Comparison of ENCODE assay signal across 15 cellular contexts in the genomic region with DNA sequence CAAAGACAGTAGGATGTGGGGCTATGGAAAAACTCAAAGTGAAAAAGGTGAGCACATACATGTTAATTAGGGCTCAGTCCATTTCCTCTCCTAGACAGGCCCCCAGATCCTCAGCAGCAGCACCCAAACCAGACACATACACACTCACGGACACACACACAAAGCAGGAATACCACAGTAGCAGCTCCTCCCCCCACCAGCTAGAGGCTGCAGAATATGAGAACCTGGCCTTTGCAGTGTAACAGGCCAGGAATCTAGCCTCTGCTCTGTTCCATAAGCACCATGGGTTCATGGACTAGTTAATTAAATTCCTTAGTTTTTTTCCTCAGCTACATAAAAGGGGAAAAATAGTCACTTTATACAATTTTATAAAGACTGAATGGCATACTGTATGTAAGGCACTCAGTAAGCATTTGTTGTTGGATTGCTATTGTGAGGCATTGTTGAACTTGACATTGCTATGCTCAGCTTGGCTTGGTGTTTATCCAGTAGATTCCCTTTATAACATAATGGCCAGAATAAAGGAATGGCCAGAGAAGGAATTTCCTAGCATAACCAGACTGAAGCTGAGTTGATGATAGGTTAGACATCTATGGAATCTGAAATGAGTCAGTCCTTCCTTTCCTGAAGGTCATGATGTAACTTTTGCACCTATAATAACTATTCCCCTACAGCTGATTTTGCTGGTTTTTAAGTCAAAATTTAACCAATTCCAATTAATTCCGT.
DNase-seq lines count a peak whose midpoint lies in the region; ATAC-seq and TF ChIP-seq lines count a peak whose summit lies in the region.
"Had no signal": no experiment of that assay in that cellular context is flagged by ENCODE, and none has a peak within 500 bp of the region (broad histone marks: within the 10 kb centered on the region; RNA-seq: fewer than 3 reads in every experiment).

No MANE protein-coding gene starts in this region.

- POLR2A ChIA-PET in Caco-2 (lab: Charles Lee) (no interaction called here), RWPE1 (lab: Yijun Ruan, JAX; ENCODE audit: low non-redundant PET) (no interaction called here), A673 (lab: Charles Lee; ENCODE audit: low non-redundant PET) (no interaction called here)

- WGBS in mesodermal cell (ENCODE audit: insufficient coverage in 2 of 2), 2 experiments, result 75 to 80% methylated on average over 1 of the region's 2 CpGs

- H3K36me3 ChIP-seq in Caco-2 (ENCODE audit: control insufficient read depth, insufficient read depth, low read length), result no peaks in the 10 kb centered on the region
- H3K36me3 ChIP-seq in mesodermal cell (ENCODE audit: control insufficient read depth, insufficient read depth, low read length), result peaks cover 6% of the 10 kb centered on the region
- no peaks in the 10 kb centered on the region for H3K36me3 ChIP-seq in A673 (ENCODE audit: insufficient read depth, low read length, poor library complexity, severe bottlenecking)
- H3K36me3 ChIP-seq: adrenal gland, prostate gland had no signal

- peaks cover 6% of the 10 kb centered on the region for H3K9me3 Mint-ChIP-seq in Caco-2 (ENCODE audit: unreplicated experiment)
- H3K9me3 Mint-ChIP-seq: activated CD4-positive, alpha-beta T cell treated with anti-CD3 and anti-CD28 coated beads, Interleukin-2, amount 10 ng/mL, durations not matched to agents 7 days and 5 days had no signal

- H3K9me3 ChIP-seq in Caco-2 (no peaks in the 10 kb centered on the region), mesodermal cell (ENCODE audit: control insufficient read depth, low read length) (no peaks in the 10 kb centered on the region), A673 (ENCODE audit: low read depth, low read length, poor library complexity, severe bottlenecking) (no peaks in the 10 kb centered on the region)
- H3K9me3 ChIP-seq: adrenal gland, prostate gland had no signal

- DNase-seq in Caco-2, result peak in 1 of 2 experiments; percentile 21
- DNase-seq in RWPE1 (ENCODE audit: low spot score), result peak; percentile 38
- peak; percentile 60 for DNase-seq in epithelial cell of esophagus (ENCODE audit: low read depth)
- DNase-seq in A673 (ENCODE audit: low spot score), result no peak
- DNase-seq in AML-193 (lab: John Stamatoyannopoulos, UW), result no peak
- DNase-seq: activated CD4-positive, alpha-beta T cell treated with anti-CD3 and anti-CD28 coated beads, Interleukin-2, amount 10 ng/mL, durations not matched to agents 7 days and 5 days; activated T-cell treated with anti-CD3 and anti-CD28 coated beads, Interleukin-2, amount 50 U/mL, for 72 hours; adrenal gland; NCI-H2029 treated with DMSO at 0.1 percent for 48 hours; NCI-H82; SHP77 had no signal

- BruUV-seq in Caco-2 (replicated peaks; lab: Mats Ljungman, UMichigan) (no TSS peak), A673 (replicated peaks; lab: Mats Ljungman, UMichigan) (no TSS peak)

- peak overlapping the region; percentile 67 for H3K27ac Mint-ChIP-seq in Caco-2 (ENCODE audit: unreplicated experiment)
- H3K27ac Mint-ChIP-seq: activated CD4-positive, alpha-beta T cell treated with anti-CD3 and anti-CD28 coated beads, Interleukin-2, amount 10 ng/mL, durations not matched to agents 7 days and 5 days; activated T-cell treated with anti-CD3 and anti-CD28 coated beads, Interleukin-2, amount 50 U/mL, for 72 hours had no signal

- ATAC-seq in GM21576 (IDR thresholded peaks at IDR 0.05; ENCODE audit: unreplicated experiment) (no peak), GM18498 (IDR thresholded peaks at IDR 0.05; ENCODE audit: unreplicated experiment) (no peak)
- ATAC-seq: activated T-cell treated with anti-CD3 and anti-CD28 coated beads, Interleukin-2, amount 50 U/mL, for 72 hours had no signal

- H3K36me3 Mint-ChIP-seq in Caco-2 (ENCODE audit: insufficient read depth, unreplicated experiment), result peaks cover 12% of the 10 kb centered on the region

- H3K4me3 Mint-ChIP-seq in Caco-2 (ENCODE audit: unreplicated experiment), result peak overlapping the region; percentile 10
- H3K4me3 Mint-ChIP-seq: activated CD4-positive, alpha-beta T cell treated with anti-CD3 and anti-CD28 coated beads, Interleukin-2, amount 10 ng/mL, durations not matched to agents 7 days and 5 days; activated T-cell treated with anti-CD3 and anti-CD28 coated beads, Interleukin-2, amount 50 U/mL, for 72 hours had no signal

- intact Hi-C loops in Caco-2 (cut with micrococcal nuclease; ENCODE audit: unreplicated experiment), result no loop called here
- intact Hi-C loops in A673 (cut with micrococcal nuclease; ENCODE audit: unreplicated experiment), result no loop called here

- H3K4me1 Mint-ChIP-seq in Caco-2 (ENCODE audit: low read depth, unreplicated experiment), result peaks cover 54% of the 10 kb centered on the region

- TF ChIP-seq CTCF in Caco-2 (IDR thresholded peaks at IDR 0.05; ENCODE audit: insufficient read depth in 1 of 2, low read depth in 1 of 2, low read length in 1 of 2, severe bottlenecking in 1 of 2, unreplicated experiment in 1 of 2) (no peak), RWPE1 (conservative IDR thresholded peaks at IDR 0.05; ENCODE audit: low read depth) (no peak), epithelial cell of esophagus (IDR thresholded peaks at IDR 0.05; ENCODE audit: insufficient read depth, low read depth, low read length, missing control alignments) (no peak), A673 (conservative IDR thresholded peaks at IDR 0.05; ENCODE audit: low read depth, low read length) (no peak)

- H3K4me3 ChIP-seq in Caco-2 (ENCODE audit: low read depth, low read length), result no peak overlapping the region
- H3K4me3 ChIP-seq in epithelial cell of esophagus (ENCODE audit: low read length), result no peak overlapping the region
- H3K4me3 ChIP-seq in mesodermal cell (ENCODE audit: extremely low read depth, insufficient read depth, low read length, poor library complexity, severe bottlenecking), result no peak overlapping the region
- H3K4me3 ChIP-seq in A673 (ENCODE audit: low read depth, low read length, poor library complexity, severe bottlenecking), result no peak overlapping the region
- H3K4me3 ChIP-seq: adrenal gland, prostate gland had no signal

- H3K27me3 ChIP-seq in Caco-2 (replicated peaks; ENCODE audit: control insufficient read depth, insufficient read depth, low read length) (no peaks in the 10 kb centered on the region), A673 (replicated peaks; ENCODE audit: insufficient read depth, low read depth, low read length, poor library complexity) (no peaks in the 10 kb centered on the region)
- H3K27me3 ChIP-seq: adrenal gland had no signal

- no peaks in the 10 kb centered on the region for H3K27me3 Mint-ChIP-seq in Caco-2 (ENCODE audit: insufficient read depth, unreplicated experiment)
- H3K27me3 Mint-ChIP-seq: activated CD4-positive, alpha-beta T cell treated with anti-CD3 and anti-CD28 coated beads, Interleukin-2, amount 10 ng/mL, durations not matched to agents 7 days and 5 days had no signal

- H3K27ac ChIP-seq in RWPE1 (no peak overlapping the region), mesodermal cell (ENCODE audit: low read depth, low read length, severe bottlenecking) (peak overlapping the region; percentile 75), A673 (ENCODE audit: low read depth, low read length, poor library complexity, severe bottlenecking) (no peak overlapping the region)
- H3K27ac ChIP-seq: adrenal gland, prostate gland had no signal

- H3K4me1 ChIP-seq in Caco-2 (peaks cover 48% of the 10 kb centered on the region), mesodermal cell (ENCODE audit: control insufficient read depth, insufficient read depth, low read length, poor library complexity, severe bottlenecking) (peaks cover 31% of the 10 kb centered on the region), A673 (ENCODE audit: insufficient read depth, low read length, poor library complexity, severe bottlenecking) (no peaks in the 10 kb centered on the region)
- H3K4me1 ChIP-seq: adrenal gland, prostate gland had no signal

- CTCF ChIA-PET in Caco-2 (lab: Charles Lee), result no interaction called here
- CTCF ChIA-PET in RWPE1 (lab: Yijun Ruan, JAX), result interaction anchor here (0.6 kb wide), 1 partner anchor 853 kb away, joined by 3 read pairs; no protein-coding TSS in a partner anchor
- CTCF ChIA-PET in A673 (lab: Charles Lee), result no interaction called here

Comparison
In these comparisons a context has a peak if more than half of its experiments do, and no peak if none do; other contexts are left out.
1. DNase-seq: peak in RWPE1 (single experiment) and epithelial cell of esophagus (single experiment); none in A673 (single experiment) and AML-193 (0 of 2).